ENCODE assay signal across 10 cellular contexts in the genomic region with DNA sequence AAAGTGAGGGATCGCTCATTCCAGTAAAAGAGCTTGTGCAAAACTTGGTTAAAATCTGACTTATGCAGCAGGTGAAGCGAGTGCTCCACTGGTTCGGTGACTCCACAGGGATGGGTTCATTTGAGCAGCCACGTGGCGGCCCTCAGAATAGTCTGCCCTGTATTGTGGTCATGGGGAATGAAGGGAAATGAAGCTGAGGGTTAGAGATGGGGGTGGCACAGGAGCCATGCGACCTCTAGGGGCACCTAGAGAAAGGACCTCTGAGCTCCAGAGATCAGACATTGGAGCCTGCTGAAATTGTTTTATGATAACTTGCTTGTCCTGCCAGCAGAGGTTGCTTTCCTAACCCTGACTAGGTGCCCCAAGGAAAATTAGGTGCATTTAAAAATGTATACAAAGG. TPM values are rescaled to one million over a fixed set of nuclear protein-coding genes. Genes with fewer than 3 reads are reported as not detected.
DNase-seq lines count a peak whose midpoint lies in the region; ATAC-seq and TF ChIP-seq lines count a peak whose summit lies in the region.
"Had no signal": no experiment of that assay in that cellular context is flagged by ENCODE, and none has a peak within 500 bp of the region (broad histone marks: within the 10 kb centered on the region; RNA-seq: fewer than 3 reads in every experiment).

No MANE protein-coding gene starts in this region.

- ATAC-seq in HG02642 (IDR thresholded peaks at IDR 0.05; ENCODE audit: poor library complexity, unreplicated experiment) (peak; percentile 48), RWPE2 (ENCODE audit: low read depth) (peak; percentile 40; the same call in 2 of the 3 replicates), HG03378 (IDR thresholded peaks at IDR 0.05; ENCODE audit: unreplicated experiment) (no peak)

- no peaks in the 10 kb centered on the region for H3K27me3 ChIP-seq in RWPE2 (ENCODE audit: insufficient read depth, poor library complexity, severe bottlenecking)
- peaks cover 5% of the 10 kb centered on the region for H3K27me3 ChIP-seq in kidney epithelial cell (ENCODE audit: control insufficient read depth, insufficient read depth, low read length)

- in situ Hi-C loops in ACHN (cut with HindIII; ENCODE audit: low pct_ligation_motif_present, low pct_unique_long_range_greater_than_20kb, low sequenced_read_pairs): no loop called here

- no peaks in the 10 kb centered on the region for H3K4me1 ChIP-seq in RWPE2 (ENCODE audit: insufficient read depth, poor library complexity, severe bottlenecking)

- H3K27ac ChIP-seq in RWPE2 (ENCODE audit: poor library complexity, severe bottlenecking): no peak overlapping the region

- no peaks in the 10 kb centered on the region for H3K9me3 ChIP-seq in RWPE2 (ENCODE audit: severe bottlenecking)

- no peaks in the 10 kb centered on the region for H3K36me3 ChIP-seq in RWPE2 (ENCODE audit: low read depth)
- H3K36me3 ChIP-seq in kidney epithelial cell (ENCODE audit: control insufficient read depth, insufficient read depth, low read length): no peaks in the 10 kb centered on the region

- peak; percentile 87 for TF ChIP-seq CTCF in GM12864 (IDR thresholded peaks at IDR 0.05; ENCODE audit: low read depth, low read length, missing control alignments)
- TF ChIP-seq CTCF in RWPE2 (IDR thresholded peaks at IDR 0.05; ENCODE audit: poor library complexity, severe bottlenecking): peak; percentile 51
- peak; percentile 29 for TF ChIP-seq CTCF in kidney epithelial cell (IDR thresholded peaks at IDR 0.05; ENCODE audit: insufficient read depth, low read length, poor library complexity, severe bottlenecking)

- DNase-seq in GM12864 (ENCODE audit: low read depth) (peak; percentile 21), RWPE2 (ENCODE audit: low spot score) (no peak), kidney epithelial cell (ENCODE audit: low read depth) (no peak), ACHN (no peak), GDM1 (lab: John Stamatoyannopoulos, UW) (no peak), midbrain (lab: John Stamatoyannopoulos, UW) (no peak)
- DNase-seq: T-helper 9 cell had no signal

- H3K4me3 ChIP-seq in GM12864 (ENCODE audit: low read depth, low read length) (no peak overlapping the region), RWPE2 (ENCODE audit: severe bottlenecking) (no peak overlapping the region), kidney epithelial cell (ENCODE audit: low read depth, low read length) (no peak overlapping the region)

RNA-seq across cellular contexts. Expression of a gene that starts 26.6 kb away (rescaled TPM):
- not detected in 2 replicates for total RNA-seq in kidney epithelial cell
- total RNA-seq: H4 had no signal

Comparison
In these comparisons a context has a peak if more than half of its experiments do, and no peak if none do; other contexts are left out.
1. CTCF ChIP-seq: peak in every context shown above with its lines; median percentile 87 in GM12864; 51 in RWPE2; 29 in kidney epithelial cell.